ENCODE assay signal across 1 cellular context in the genomic region with DNA sequence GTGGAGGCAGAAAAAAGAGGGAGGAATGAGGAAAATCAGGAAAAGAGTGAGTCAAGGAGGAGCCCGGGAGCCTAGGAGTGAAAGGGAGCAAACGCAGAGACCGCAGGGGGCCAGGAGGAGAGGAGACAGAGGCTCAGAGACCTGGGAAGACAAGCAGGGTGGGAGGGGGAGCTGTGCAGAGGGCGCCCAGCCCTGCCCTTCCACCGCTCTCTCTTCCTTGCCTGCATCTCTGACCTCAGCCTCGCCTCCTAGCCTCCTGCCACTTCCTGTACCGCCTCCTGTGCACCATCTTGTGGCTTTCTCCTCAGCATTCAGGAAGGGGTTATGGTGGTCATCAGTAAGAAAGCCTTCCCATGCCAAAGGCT.
TF ChIP-seq lines count a peak whose summit lies in the region.

No MANE protein-coding gene starts in this region.

TF ChIP-seq in GM23338, 12 proteins besides CTCF, POLR2A, EP300 and RAD21 (continued from another document):
- TF ChIP-seq, protein P1, sequence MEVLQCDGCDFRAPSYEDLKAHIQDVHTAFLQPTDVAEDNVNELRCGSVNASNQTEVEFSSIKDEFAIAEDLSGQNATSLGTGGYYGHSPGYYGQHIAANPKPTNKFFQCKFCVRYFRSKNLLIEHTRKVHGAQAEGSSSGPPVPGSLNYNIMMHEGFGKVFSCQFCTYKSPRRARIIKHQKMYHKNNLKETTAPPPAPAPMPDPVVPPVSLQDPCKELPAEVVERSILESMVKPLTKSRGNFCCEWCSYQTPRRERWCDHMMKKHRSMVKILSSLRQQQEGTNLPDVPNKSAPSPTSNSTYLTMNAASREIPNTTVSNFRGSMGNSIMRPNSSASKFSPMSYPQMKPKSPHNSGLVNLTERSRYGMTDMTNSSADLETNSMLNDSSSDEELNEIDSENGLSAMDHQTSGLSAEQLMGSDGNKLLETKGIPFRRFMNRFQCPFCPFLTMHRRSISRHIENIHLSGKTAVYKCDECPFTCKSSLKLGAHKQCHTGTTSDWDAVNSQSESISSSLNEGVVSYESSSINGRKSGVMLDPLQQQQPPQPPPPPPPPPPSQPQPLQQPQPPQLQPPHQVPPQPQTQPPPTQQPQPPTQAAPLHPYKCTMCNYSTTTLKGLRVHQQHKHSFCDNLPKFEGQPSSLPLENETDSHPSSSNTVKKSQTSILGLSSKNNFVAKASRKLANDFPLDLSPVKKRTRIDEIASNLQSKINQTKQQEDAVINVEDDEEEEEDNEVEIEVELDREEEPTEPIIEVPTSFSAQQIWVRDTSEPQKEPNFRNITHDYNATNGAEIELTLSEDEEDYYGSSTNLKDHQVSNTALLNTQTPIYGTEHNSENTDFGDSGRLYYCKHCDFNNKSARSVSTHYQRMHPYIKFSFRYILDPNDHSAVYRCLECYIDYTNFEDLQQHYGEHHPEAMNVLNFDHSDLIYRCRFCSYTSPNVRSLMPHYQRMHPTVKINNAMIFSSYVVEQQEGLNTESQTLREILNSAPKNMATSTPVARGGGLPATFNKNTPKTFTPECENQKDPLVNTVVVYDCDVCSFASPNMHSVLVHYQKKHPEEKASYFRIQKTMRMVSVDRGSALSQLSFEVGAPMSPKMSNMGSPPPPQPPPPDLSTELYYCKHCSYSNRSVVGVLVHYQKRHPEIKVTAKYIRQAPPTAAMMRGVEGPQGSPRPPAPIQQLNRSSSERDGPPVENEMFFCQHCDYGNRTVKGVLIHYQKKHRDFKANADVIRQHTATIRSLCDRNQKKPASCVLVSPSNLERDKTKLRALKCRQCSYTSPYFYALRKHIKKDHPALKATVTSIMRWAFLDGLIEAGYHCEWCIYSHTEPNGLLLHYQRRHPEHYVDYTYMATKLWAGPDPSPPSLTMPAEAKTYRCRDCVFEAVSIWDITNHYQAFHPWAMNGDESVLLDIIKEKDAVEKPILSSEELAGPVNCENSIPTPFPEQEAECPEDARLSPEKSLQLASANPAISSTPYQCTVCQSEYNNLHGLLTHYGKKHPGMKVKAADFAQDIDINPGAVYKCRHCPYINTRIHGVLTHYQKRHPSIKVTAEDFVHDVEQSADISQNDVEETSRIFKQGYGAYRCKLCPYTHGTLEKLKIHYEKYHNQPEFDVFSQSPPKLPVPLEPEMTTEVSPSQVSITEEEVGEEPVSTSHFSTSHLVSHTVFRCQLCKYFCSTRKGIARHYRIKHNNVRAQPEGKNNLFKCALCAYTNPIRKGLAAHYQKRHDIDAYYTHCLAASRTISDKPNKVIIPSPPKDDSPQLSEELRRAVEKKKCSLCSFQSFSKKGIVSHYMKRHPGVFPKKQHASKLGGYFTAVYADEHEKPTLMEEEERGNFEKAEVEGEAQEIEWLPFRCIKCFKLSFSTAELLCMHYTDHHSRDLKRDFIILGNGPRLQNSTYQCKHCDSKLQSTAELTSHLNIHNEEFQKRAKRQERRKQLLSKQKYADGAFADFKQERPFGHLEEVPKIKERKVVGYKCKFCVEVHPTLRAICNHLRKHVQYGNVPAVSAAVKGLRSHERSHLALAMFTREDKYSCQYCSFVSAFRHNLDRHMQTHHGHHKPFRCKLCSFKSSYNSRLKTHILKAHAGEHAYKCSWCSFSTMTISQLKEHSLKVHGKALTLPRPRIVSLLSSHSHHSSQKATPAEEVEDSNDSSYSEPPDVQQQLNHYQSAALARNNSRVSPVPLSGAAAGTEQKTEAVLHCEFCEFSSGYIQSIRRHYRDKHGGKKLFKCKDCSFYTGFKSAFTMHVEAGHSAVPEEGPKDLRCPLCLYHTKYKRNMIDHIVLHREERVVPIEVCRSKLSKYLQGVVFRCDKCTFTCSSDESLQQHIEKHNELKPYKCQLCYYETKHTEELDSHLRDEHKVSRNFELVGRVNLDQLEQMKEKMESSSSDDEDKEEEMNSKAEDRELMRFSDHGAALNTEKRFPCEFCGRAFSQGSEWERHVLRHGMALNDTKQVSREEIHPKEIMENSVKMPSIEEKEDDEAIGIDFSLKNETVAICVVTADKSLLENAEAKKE (CRISPR knock-in tag; IDR thresholded peaks at IDR 0.05), result no peak
- TF ChIP-seq, protein P2, sequence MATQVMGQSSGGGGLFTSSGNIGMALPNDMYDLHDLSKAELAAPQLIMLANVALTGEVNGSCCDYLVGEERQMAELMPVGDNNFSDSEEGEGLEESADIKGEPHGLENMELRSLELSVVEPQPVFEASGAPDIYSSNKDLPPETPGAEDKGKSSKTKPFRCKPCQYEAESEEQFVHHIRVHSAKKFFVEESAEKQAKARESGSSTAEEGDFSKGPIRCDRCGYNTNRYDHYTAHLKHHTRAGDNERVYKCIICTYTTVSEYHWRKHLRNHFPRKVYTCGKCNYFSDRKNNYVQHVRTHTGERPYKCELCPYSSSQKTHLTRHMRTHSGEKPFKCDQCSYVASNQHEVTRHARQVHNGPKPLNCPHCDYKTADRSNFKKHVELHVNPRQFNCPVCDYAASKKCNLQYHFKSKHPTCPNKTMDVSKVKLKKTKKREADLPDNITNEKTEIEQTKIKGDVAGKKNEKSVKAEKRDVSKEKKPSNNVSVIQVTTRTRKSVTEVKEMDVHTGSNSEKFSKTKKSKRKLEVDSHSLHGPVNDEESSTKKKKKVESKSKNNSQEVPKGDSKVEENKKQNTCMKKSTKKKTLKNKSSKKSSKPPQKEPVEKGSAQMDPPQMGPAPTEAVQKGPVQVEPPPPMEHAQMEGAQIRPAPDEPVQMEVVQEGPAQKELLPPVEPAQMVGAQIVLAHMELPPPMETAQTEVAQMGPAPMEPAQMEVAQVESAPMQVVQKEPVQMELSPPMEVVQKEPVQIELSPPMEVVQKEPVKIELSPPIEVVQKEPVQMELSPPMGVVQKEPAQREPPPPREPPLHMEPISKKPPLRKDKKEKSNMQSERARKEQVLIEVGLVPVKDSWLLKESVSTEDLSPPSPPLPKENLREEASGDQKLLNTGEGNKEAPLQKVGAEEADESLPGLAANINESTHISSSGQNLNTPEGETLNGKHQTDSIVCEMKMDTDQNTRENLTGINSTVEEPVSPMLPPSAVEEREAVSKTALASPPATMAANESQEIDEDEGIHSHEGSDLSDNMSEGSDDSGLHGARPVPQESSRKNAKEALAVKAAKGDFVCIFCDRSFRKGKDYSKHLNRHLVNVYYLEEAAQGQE (IDR thresholded peaks at IDR 0.05; ENCODE audit: unreplicated experiment), result no peak
- TF ChIP-seq CREB1 (CRISPR knock-in tag; IDR thresholded peaks at IDR 0.05; ENCODE audit: low read depth) (no peak), ZNF114 (CRISPR knock-in tag; IDR thresholded peaks at IDR 0.05) (no peak)
- TF ChIP-seq, protein P3, sequence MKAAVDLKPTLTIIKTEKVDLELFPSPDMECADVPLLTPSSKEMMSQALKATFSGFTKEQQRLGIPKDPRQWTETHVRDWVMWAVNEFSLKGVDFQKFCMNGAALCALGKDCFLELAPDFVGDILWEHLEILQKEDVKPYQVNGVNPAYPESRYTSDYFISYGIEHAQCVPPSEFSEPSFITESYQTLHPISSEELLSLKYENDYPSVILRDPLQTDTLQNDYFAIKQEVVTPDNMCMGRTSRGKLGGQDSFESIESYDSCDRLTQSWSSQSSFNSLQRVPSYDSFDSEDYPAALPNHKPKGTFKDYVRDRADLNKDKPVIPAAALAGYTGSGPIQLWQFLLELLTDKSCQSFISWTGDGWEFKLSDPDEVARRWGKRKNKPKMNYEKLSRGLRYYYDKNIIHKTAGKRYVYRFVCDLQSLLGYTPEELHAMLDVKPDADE (IDR thresholded peaks at IDR 0.05), result no peak
